Comparison of ENCODE assay signal across 9 cellular contexts in the genomic region with DNA sequence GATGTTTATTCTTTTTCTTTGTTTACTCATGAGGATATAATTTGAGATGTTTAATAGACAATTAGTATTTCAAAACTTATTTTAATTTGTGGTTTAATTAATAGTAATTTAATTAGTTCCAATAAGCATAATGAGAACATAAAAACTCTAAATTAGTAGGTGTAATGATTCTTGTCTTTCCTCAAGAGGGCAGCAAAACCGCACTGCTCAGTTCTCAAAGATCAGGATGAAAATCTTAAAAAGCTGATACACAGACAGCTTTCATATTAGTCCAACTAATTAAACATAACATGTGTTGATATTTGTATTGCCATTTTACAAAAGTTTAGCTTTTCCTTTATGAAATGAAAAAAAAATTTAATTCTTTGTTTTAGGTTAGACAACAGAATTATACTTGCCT.
A peak's percentile ranks its signal among the peaks of the same experiment; 100 is the strongest.
DNase-seq lines count a peak whose midpoint lies in the region; ATAC-seq, FAIRE-seq and TF ChIP-seq lines count a peak whose summit lies in the region.
"Had no signal": no experiment of that assay in that cellular context is flagged by ENCODE, and none has a peak within 500 bp of the region (broad histone marks: within the 10 kb centered on the region; RNA-seq: fewer than 3 reads in every experiment).

No MANE protein-coding gene starts in this region.

- no peak for FAIRE-seq in urothelium cell line (lab: Jason Lieb, UNC)

- POLR2A ChIA-PET in RWPE1 (lab: Yijun Ruan, JAX; ENCODE audit: low non-redundant PET) = no interaction called here

- H3K9me3 Mint-ChIP-seq in glutamatergic neuron (ENCODE audit: unreplicated experiment) = no peaks in the 10 kb centered on the region
- H3K9me3 Mint-ChIP-seq: activated B cell treated with CpG ODN at 0.5 μM for 24 hours had no signal

- TF ChIP-seq POLR2A in spleen (IDR thresholded peaks at IDR 0.05) (no peak), prostate gland (IDR thresholded peaks at IDR 0.05) (no peak)

- peaks cover 2% of the 10 kb centered on the region for H3K27me3 Mint-ChIP-seq in glutamatergic neuron (ENCODE audit: unreplicated experiment)
- H3K27me3 Mint-ChIP-seq: activated B cell treated with CpG ODN at 0.5 μM for 24 hours had no signal

- 34 to 62% (median 48%) methylated on average over 1 of the region's 1 CpG for WGBS in spleen, 5 donors
- WGBS in prostate gland = 27% methylated on average over 1 of the region's 1 CpG

- ATAC-seq in GM19035 (IDR thresholded peaks at IDR 0.05; ENCODE audit: unreplicated experiment) = no peak

- H3K4me1 ChIP-seq in spleen (no peaks in the 10 kb centered on the region), prostate gland (replicated peaks) (no peaks in the 10 kb centered on the region)

- no peak overlapping the region for H3K27ac Mint-ChIP-seq in glutamatergic neuron (ENCODE audit: unreplicated experiment)
- H3K27ac Mint-ChIP-seq: activated B cell treated with CpG ODN at 0.5 μM for 24 hours had no signal

- peaks cover 2% of the 10 kb centered on the region for H3K4me1 Mint-ChIP-seq in glutamatergic neuron (ENCODE audit: low read depth, unreplicated experiment)
- H3K4me1 Mint-ChIP-seq: activated B cell treated with CpG ODN at 0.5 μM for 24 hours had no signal

- H3K36me3 ChIP-seq in spleen (no peaks in the 10 kb centered on the region), prostate gland (no peaks in the 10 kb centered on the region)

- H3K9me3 ChIP-seq in spleen (peaks cover 0 to 8% (median 2%) of the 10 kb centered on the region in 8 donors), prostate gland (no peaks in the 10 kb centered on the region)

- H3K27me3 ChIP-seq in spleen (replicated peaks in 1 of 7) = no peaks in the 10 kb centered on the region
- no peaks in the 10 kb centered on the region for H3K27me3 ChIP-seq in prostate gland (replicated peaks; ENCODE audit: insufficient read depth)

- DNase-seq in AG09309 (ENCODE audit: low read depth) = no peak
- DNase-seq in HT-29 (ENCODE audit: low spot score) = peak; percentile 1
- no peak for DNase-seq in RWPE1 (ENCODE audit: low spot score)
- DNase-seq in glutamatergic neuron = no peak
- no peak for DNase-seq in spleen
- no peak for DNase-seq in prostate gland (ENCODE audit: low spot score)
- DNase-seq in urothelium cell line (ENCODE audit: low spot score) = no peak
- DNase-seq: activated B cell treated with CpG ODN at 0.5 μM for 24 hours had no signal

- H3K27ac ChIP-seq in RWPE1 = no peak overlapping the region
- H3K27ac ChIP-seq in spleen = no peak overlapping the region
- no peak overlapping the region for H3K27ac ChIP-seq in prostate gland

- intact Hi-C loops in spleen (cut with DNase I; ENCODE audit: low total_unique reads) = no loop called here
- intact Hi-C loops in prostate gland (cut with DNase I) = loop anchor here (2.0 kb wide), 1 partner anchor 247 kb away; no protein-coding TSS in a partner anchor

- H3K4me3 ChIP-seq in AG09309 (ENCODE audit: control insufficient read depth, low read depth, low read length) = no peak overlapping the region
- H3K4me3 ChIP-seq in spleen = no peak overlapping the region
- H3K4me3 ChIP-seq in prostate gland = no peak overlapping the region

- peaks cover 8% of the 10 kb centered on the region for H3K36me3 Mint-ChIP-seq in glutamatergic neuron (ENCODE audit: unreplicated experiment)

- TF ChIP-seq CTCF in AG09309 (IDR thresholded peaks at IDR 0.05; ENCODE audit: control insufficient read depth, insufficient read depth, low read depth, low read length, missing control alignments) = peak; percentile 46
- peak; percentile 75 for TF ChIP-seq CTCF in RWPE1 (conservative IDR thresholded peaks at IDR 0.05; ENCODE audit: low read depth)
- peak; percentile 26 for TF ChIP-seq CTCF in glutamatergic neuron (IDR thresholded peaks at IDR 0.05; ENCODE audit: partially characterized antibody, unreplicated experiment)
- TF ChIP-seq CTCF in spleen (IDR thresholded peaks at IDR 0.05 in 8 of 11, conservative IDR thresholded peaks at IDR 0.05 in 3 of 11) = no peak
- peak in 2 of 4 experiments; percentile 46 to 47 for TF ChIP-seq CTCF in prostate gland (IDR thresholded peaks at IDR 0.05)

- H3K4me3 Mint-ChIP-seq in glutamatergic neuron (ENCODE audit: unreplicated experiment) = no peak overlapping the region
- H3K4me3 Mint-ChIP-seq: activated B cell treated with CpG ODN at 0.5 μM for 24 hours had no signal

- CTCF ChIA-PET in RWPE1 (lab: Yijun Ruan, JAX) = interaction anchor here (0.6 to 1.7 kb wide), 17 partner anchors 9 to 560 kb away, joined by 3 to 7 read pairs (median 3); no protein-coding TSS in a partner anchor

Comparison
In these comparisons a context has a peak if more than half of its experiments do, and no peak if none do; other contexts are left out.
1. CTCF ChIP-seq: peak in AG09309 (single experiment), RWPE1 (single experiment) and glutamatergic neuron (single experiment); none in spleen (0 of 11).